Comparison of ENCODE assay signal across 1 cellular context in the genomic region with DNA sequence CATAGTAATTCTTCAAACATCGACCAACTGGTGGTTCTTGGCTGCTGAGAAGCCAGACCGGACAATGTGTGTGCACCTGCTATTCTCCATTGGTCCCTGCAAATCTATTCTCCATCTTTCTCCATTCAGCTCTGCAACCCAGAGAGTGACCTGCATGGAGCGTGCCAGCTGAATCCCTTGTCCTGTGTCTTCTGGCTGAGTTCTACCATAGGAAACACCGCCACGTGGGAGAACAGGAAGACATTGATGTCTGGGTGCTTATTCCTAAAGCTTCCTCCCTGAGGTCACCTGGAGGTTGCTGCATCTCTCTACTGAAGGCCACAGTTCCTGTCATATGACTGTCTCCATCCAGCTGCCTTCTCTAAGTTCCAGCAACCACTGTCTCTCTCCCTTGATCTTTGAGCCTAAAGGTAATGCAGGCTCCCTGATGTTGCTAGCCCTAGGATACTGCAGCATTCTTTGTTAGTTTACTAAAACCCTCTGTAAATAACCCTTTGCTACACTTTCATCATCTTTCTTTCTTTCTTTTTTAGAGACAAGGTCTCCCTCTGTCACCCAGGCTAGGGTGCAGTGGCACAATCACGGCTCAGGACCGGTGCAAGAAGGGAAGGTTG.
TF ChIP-seq lines count a peak whose summit lies in the region.

No MANE protein-coding gene starts in this region.

TF ChIP-seq in K562, 482 proteins besides CTCF, POLR2A, EP300 and RAD21:
- TF ChIP-seq ESRRA (IDR thresholded peaks at IDR 0.05; ENCODE audit: borderline replicate concordance, low read depth) (peak; percentile 50; the same call in 1 of the 2 replicates), MTA1 (IDR thresholded peaks at IDR 0.05; ENCODE audit: borderline replicate concordance) (no peak), CTBP1 (IDR thresholded peaks at IDR 0.05; ENCODE audit: borderline replicate concordance) (peak; percentile 62)
